ENCODE assay signal across 14 cellular contexts in the genomic region with DNA sequence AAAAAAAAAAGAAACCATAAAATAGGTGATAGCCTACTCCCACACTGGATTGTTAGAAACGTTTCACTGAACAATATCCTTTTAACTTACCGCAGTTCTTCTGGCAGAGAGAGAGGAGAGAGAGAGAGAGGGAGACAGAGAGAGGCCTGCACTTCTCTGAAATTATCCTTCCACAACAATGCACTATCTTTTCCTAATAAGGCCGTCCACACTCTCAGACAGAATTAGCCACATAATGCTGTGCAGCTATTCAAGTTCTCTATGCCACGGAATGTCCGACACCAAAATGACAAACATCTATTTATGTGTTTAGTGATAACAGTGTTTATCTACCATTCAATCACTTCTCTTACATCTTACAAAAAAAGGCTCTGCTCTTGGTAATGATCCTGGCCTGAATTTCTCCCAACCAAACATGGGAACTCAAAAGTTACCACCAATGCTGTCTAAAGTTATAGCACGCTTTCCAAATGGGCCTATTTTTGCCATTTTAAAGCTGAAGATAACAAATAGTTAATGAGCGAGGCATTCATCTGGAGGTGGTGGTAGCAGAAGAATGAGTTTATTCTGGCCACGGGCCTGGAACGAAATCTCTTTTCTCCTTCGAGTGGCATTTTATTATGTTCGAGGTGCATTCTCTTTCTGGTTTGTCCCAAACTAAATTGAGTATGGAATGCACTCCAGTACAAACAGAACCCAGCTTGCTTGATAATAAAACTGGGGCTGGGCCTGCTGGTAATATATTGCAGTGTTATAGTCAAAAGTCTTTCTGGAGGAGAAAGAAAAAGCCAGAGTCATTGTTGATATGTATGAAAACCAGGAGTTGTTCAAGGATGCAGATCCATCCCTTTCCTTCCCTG.
DNase-seq lines count a peak whose midpoint lies in the region; ATAC-seq and TF ChIP-seq lines count a peak whose summit lies in the region.
"Had no signal": no experiment of that assay in that cellular context is flagged by ENCODE, and none has a peak within 500 bp of the region (broad histone marks: within the 10 kb centered on the region; RNA-seq: fewer than 3 reads in every experiment).

No MANE protein-coding gene starts in this region.

- H3K9ac ChIP-seq in rectal smooth muscle tissue (ENCODE audit: low read length): no peak overlapping the region

- H3K4me3 Mint-ChIP-seq in WTC11: no peak overlapping the region
- H3K4me3 Mint-ChIP-seq in activated T-cell treated with anti-CD3 and anti-CD28 coated beads, Interleukin-2, amount 50 U/mL, for 4 hours: no peak overlapping the region

- POLR2A ChIA-PET in BJ (lab: Charles Lee) (no interaction called here), WTC11 (lab: Charles Lee) (interaction anchor here (0.6 kb wide), 1 partner anchor 13 kb away, joined by 5 read pairs; no protein-coding TSS in a partner anchor)

- CTCF ChIA-PET in BJ (lab: Yijun Ruan, JAX) (no interaction called here), WTC11 (lab: Charles Lee) (no interaction called here)

- ATAC-seq in right cardiac atrium: peak; percentile 29 to 54
- ATAC-seq in WTC11: no peak
- ATAC-seq in activated T-cell treated with anti-CD3 and anti-CD28 coated beads, Interleukin-2, amount 50 U/mL, for 4 hours: no peak
- ATAC-seq in HG02970 (IDR thresholded peaks at IDR 0.05; ENCODE audit: low FRiP score, unreplicated experiment): no peak
- ATAC-seq: activated naive CD4-positive, alpha-beta T cell treated with anti-CD3 and anti-CD28 coated beads, Interleukin-2, amount 50 U/mL, for 72 hours; K562 had no signal

- peak; percentile 34 for DNase-seq in BJ (ENCODE audit: low read depth)
- peak; percentile 90 for DNase-seq in astrocyte of the hippocampus (ENCODE audit: low read depth, low spot score)
- no peak for DNase-seq in right cardiac atrium
- no peak for DNase-seq in WTC11 (ENCODE audit: low spot score)
- DNase-seq in NCI-H146 (lab: John Stamatoyannopoulos, UW): no peak
- no peak for DNase-seq in activated T-cell treated with anti-CD3 and anti-CD28 coated beads, Interleukin-2, amount 50 U/mL, for 4 hours
- DNase-seq: cortex of kidney, NCI-H2029 treated with DMSO at 0.1 percent for 48 hours, NCI-H748 treated with DMSO at 0.1 percent for 48 hours had no signal

- H3K27me3 ChIP-seq in BJ (ENCODE audit: control insufficient read depth, insufficient read depth, low read length) (no peaks in the 10 kb centered on the region), right cardiac atrium (ENCODE audit: control insufficient read depth, insufficient read depth) (no peaks in the 10 kb centered on the region), rectal smooth muscle tissue (ENCODE audit: control insufficient read depth, insufficient read depth, low read length) (no peaks in the 10 kb centered on the region)
- H3K27me3 ChIP-seq: tibial nerve had no signal

- H3K36me3 Mint-ChIP-seq in WTC11: no peaks in the 10 kb centered on the region
- H3K36me3 Mint-ChIP-seq in activated T-cell treated with anti-CD3 and anti-CD28 coated beads, Interleukin-2, amount 50 U/mL, for 4 hours (ENCODE audit: insufficient read depth): no peaks in the 10 kb centered on the region
- H3K36me3 Mint-ChIP-seq: activated naive CD4-positive, alpha-beta T cell treated with anti-CD3 and anti-CD28 coated beads, Interleukin-2, amount 50 U/mL, for 72 hours had no signal

- H3K4me1 ChIP-seq in right cardiac atrium (ENCODE audit: control insufficient read depth, insufficient read depth, low read length): no peaks in the 10 kb centered on the region
- H3K4me1 ChIP-seq in rectal smooth muscle tissue (ENCODE audit: control insufficient read depth, insufficient read depth, low read length): peaks cover 20% of the 10 kb centered on the region
- H3K4me1 ChIP-seq: tibial nerve had no signal

- no peaks in the 10 kb centered on the region for H3K4me1 Mint-ChIP-seq in WTC11
- no peaks in the 10 kb centered on the region for H3K4me1 Mint-ChIP-seq in activated T-cell treated with anti-CD3 and anti-CD28 coated beads, Interleukin-2, amount 50 U/mL, for 4 hours (ENCODE audit: low read depth)

- H3K4me3 ChIP-seq in BJ (ENCODE audit: low read depth, low read length) (no peak overlapping the region), right cardiac atrium (ENCODE audit: low read length) (no peak overlapping the region), rectal smooth muscle tissue (ENCODE audit: low read length) (no peak overlapping the region)
- H3K4me3 ChIP-seq: K562, tibial nerve had no signal

- no peak overlapping the region for H3K27ac Mint-ChIP-seq in WTC11
- H3K27ac Mint-ChIP-seq: activated naive CD4-positive, alpha-beta T cell treated with anti-CD3 and anti-CD28 coated beads, Interleukin-2, amount 50 U/mL, for 72 hours had no signal

- H3K9me3 Mint-ChIP-seq in WTC11: 0 out of 2 replicates have a peak, but pooled peaks cover 3% of the 10 kb centered on the region
- no peaks in the 10 kb centered on the region for H3K9me3 Mint-ChIP-seq in activated T-cell treated with anti-CD3 and anti-CD28 coated beads, Interleukin-2, amount 50 U/mL, for 4 hours
- H3K9me3 Mint-ChIP-seq: activated naive CD4-positive, alpha-beta T cell treated with anti-CD3 and anti-CD28 coated beads, Interleukin-2, amount 50 U/mL, for 72 hours had no signal

- no peaks in the 10 kb centered on the region for H3K36me3 ChIP-seq in BJ (ENCODE audit: control insufficient read depth, insufficient read depth, low read length)
- no peaks in the 10 kb centered on the region for H3K36me3 ChIP-seq in rectal smooth muscle tissue (ENCODE audit: control insufficient read depth, insufficient read depth, low read length)
- H3K36me3 ChIP-seq: tibial nerve had no signal

- H3K27ac ChIP-seq in right cardiac atrium (ENCODE audit: low read length) (peak overlapping the region; percentile 2), rectal smooth muscle tissue (ENCODE audit: low read depth, low read length) (peak overlapping the region; percentile 98)

- TF ChIP-seq CTCF in BJ (IDR thresholded peaks at IDR 0.05; ENCODE audit: insufficient read depth, low read depth, low read length) (no peak), WTC11 (IDR thresholded peaks at IDR 0.05) (no peak)

- WGBS in right cardiac atrium: 46% methylated on average over 11 of the region's 11 CpGs

- H3K27me3 Mint-ChIP-seq in WTC11 (ENCODE audit: low read depth): no peaks in the 10 kb centered on the region
- peaks cover 6% of the 10 kb centered on the region for H3K27me3 Mint-ChIP-seq in activated T-cell treated with anti-CD3 and anti-CD28 coated beads, Interleukin-2, amount 50 U/mL, for 4 hours (ENCODE audit: low read depth)

- no peaks in the 10 kb centered on the region for H3K9me3 ChIP-seq in right cardiac atrium (ENCODE audit: control insufficient read depth, low read length)
- H3K9me3 ChIP-seq: tibial nerve had no signal

- intact Hi-C loops in right cardiac atrium (cut with DNase I): no loop called here

TF ChIP-seq in WTC11, 78 proteins besides CTCF, POLR2A, EP300 and RAD21:
- TF ChIP-seq, protein P1, sequence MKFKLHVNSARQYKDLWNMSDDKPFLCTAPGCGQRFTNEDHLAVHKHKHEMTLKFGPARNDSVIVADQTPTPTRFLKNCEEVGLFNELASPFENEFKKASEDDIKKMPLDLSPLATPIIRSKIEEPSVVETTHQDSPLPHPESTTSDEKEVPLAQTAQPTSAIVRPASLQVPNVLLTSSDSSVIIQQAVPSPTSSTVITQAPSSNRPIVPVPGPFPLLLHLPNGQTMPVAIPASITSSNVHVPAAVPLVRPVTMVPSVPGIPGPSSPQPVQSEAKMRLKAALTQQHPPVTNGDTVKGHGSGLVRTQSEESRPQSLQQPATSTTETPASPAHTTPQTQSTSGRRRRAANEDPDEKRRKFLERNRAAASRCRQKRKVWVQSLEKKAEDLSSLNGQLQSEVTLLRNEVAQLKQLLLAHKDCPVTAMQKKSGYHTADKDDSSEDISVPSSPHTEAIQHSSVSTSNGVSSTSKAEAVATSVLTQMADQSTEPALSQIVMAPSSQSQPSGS (CRISPR knock-in tag; IDR thresholded peaks at IDR 0.05; ENCODE audit: borderline replicate concordance, low read depth): no peak
- TF ChIP-seq, protein P2, sequence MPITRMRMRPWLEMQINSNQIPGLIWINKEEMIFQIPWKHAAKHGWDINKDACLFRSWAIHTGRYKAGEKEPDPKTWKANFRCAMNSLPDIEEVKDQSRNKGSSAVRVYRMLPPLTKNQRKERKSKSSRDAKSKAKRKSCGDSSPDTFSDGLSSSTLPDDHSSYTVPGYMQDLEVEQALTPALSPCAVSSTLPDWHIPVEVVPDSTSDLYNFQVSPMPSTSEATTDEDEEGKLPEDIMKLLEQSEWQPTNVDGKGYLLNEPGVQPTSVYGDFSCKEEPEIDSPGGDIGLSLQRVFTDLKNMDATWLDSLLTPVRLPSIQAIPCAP (CRISPR knock-in tag; IDR thresholded peaks at IDR 0.05): no peak
- TF ChIP-seq ESRRA (CRISPR knock-in tag; IDR thresholded peaks at IDR 0.05; ENCODE audit: borderline replicate concordance): no peak
- no peak for TF ChIP-seq SMAD4 (CRISPR knock-in tag; IDR thresholded peaks at IDR 0.05)
- TF ChIP-seq RORB (CRISPR knock-in tag; IDR thresholded peaks at IDR 0.05): no peak
- TF ChIP-seq MYBL2 (CRISPR knock-in tag; IDR thresholded peaks at IDR 0.05): no peak
- TF ChIP-seq, protein P3, sequence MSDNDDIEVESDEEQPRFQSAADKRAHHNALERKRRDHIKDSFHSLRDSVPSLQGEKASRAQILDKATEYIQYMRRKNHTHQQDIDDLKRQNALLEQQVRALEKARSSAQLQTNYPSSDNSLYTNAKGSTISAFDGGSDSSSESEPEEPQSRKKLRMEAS (CRISPR knock-in tag; IDR thresholded peaks at IDR 0.05): no peak
- TF ChIP-seq TEAD1 (CRISPR knock-in tag; IDR thresholded peaks at IDR 0.05): no peak
- TF ChIP-seq GRHL2 (CRISPR knock-in tag; IDR thresholded peaks at IDR 0.05; ENCODE audit: insufficient replicate concordance, severe bottlenecking): no peak
- TF ChIP-seq HMGA2 (CRISPR knock-in tag; IDR thresholded peaks at IDR 0.05): no peak

Comparison
In these comparisons a context has a peak if more than half of its experiments do, and no peak if none do; other contexts are left out.
1. DNase-seq: peak in BJ (single experiment) and astrocyte of the hippocampus (single experiment); none in right cardiac atrium (0 of 3), WTC11 (single experiment), NCI-H146 (single experiment) and activated T-cell treated with anti-CD3 and anti-CD28 coated beads, Interleukin-2, amount 50 U/mL, for 4 hours (single experiment).
2. ATAC-seq: peak in right cardiac atrium (2 of 2); none in WTC11 (single experiment), activated T-cell treated with anti-CD3 and anti-CD28 coated beads, Interleukin-2, amount 50 U/mL, for 4 hours (0 of 2) and HG02970 (single experiment).